In the genomic region with DNA sequence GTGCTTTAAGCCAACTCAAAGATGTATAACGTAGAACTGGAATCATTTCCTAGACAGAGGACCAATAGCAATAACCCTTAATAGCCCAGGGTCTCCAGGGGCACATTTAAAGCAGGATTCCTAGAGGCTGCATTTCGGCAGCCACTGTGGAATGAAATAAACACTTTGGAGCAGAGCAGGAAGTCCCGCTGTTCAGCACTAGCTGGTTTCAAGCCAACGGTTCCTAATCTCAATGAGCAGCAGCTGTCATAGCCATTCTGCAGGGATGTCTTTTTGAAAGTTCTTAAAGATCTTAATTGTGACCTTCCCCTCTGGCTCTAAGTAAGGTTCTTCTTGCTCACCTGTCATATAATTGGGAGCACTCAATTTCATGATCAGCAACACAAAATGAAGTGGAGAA, we compare ENCODE assay signal across 12 cellular contexts.
"Had no signal": no experiment of that assay in that cellular context is flagged by ENCODE, and none has a peak within 500 bp of the region (broad histone marks: within the 10 kb centered on the region; RNA-seq: fewer than 3 reads in every experiment).

No MANE protein-coding gene starts in this region.

- ATAC-seq: body of pancreas; natural killer cell treated with Interleukin-12 subunit alpha and Interleukin-12 subunit beta and Interleukin-15 and Interleukin-18, amount 100 ng/mL, for 72 hours; sciatic nerve; stimulated activated naive B cell treated with anti-CD40 and anti-IgM and Interleukin-4, amounts not matched to agents 10 μg/mL and 1 μg/mL and 100 μg/mL, for 72 hours had no signal

- DNase-seq: activated T-cell treated with anti-CD3 and anti-CD28 coated beads, Interleukin-2, amount 50 U/mL, for 1 hour; body of pancreas; cerebellar nuclear complex; endodermal cell; erythroblast; mammary epithelial cell; nucleus accumbens; stimulated activated CD4-positive, alpha-beta T cell treated with anti-CD3 and anti-CD28 coated beads, Interleukin-2, amount 100 ng/mL, for 24 hours; stimulated activated naive B cell treated with anti-CD40 and anti-IgM and Interleukin-4, amounts not matched to agents 10 μg/mL and 1 μg/mL and 100 μg/mL, for 72 hours; transverse colon had no signal
